8 cellular contexts compared by ENCODE assay signal in genomic region chr1:155137129-155137528, GRCh38. TPM values are rescaled to one million over a fixed set of nuclear protein-coding genes. Genes with fewer than 3 reads are reported as not detected.
A peak's percentile ranks its signal among the peaks of the same experiment; 100 is the strongest.
DNase-seq lines count a peak whose midpoint lies in the region; ATAC-seq and TF ChIP-seq lines count a peak whose summit lies in the region.

No MANE protein-coding gene starts in this region.

- peak overlapping the region; percentile 95 to 100 (median 98) for H3K27ac Mint-ChIP-seq in naive thymus-derived CD4-positive, alpha-beta T cell

- H3K27ac ChIP-seq in AG04450 (ENCODE audit: low read depth, low read length) (peak overlapping the region; percentile 39), Karpas-422 (ENCODE audit: low read length) (peak overlapping the region; percentile 80), colonic mucosa (peak overlapping the region; percentile 98)
- peak overlapping the region; percentile 99 for H3K27ac ChIP-seq in naive thymus-derived CD4-positive, alpha-beta T cell (ENCODE audit: low read depth, low read length)

- H3K4me3 ChIP-seq in AG04450 (ENCODE audit: low read depth, low read length): peak overlapping the region; percentile 57
- peak overlapping the region; percentile 73 for H3K4me3 ChIP-seq in Karpas-422 (ENCODE audit: low read length)
- H3K4me3 ChIP-seq in colonic mucosa: peak overlapping the region; percentile 45
- H3K4me3 ChIP-seq in naive thymus-derived CD4-positive, alpha-beta T cell (ENCODE audit: low read length): peak overlapping the region; percentile 19

- no peaks in the 10 kb centered on the region for H3K9me2 ChIP-seq in Karpas-422 (replicated peaks; ENCODE audit: insufficient read depth, low read length)

- ATAC-seq in naive thymus-derived CD4-positive, alpha-beta T cell: no peak
- ATAC-seq in GM21576 (IDR thresholded peaks at IDR 0.05; ENCODE audit: unreplicated experiment): no peak

- peaks cover 29% of the 10 kb centered on the region for H3K79me2 ChIP-seq in Karpas-422 (ENCODE audit: low read length)

- H3K27me3 ChIP-seq in AG04450 (ENCODE audit: control insufficient read depth, insufficient read depth, low read length) (peaks cover 11% of the 10 kb centered on the region), Karpas-422 (ENCODE audit: low read length) (no peaks in the 10 kb centered on the region), colonic mucosa (no peaks in the 10 kb centered on the region)
- no peaks in the 10 kb centered on the region for H3K27me3 ChIP-seq in naive thymus-derived CD4-positive, alpha-beta T cell (ENCODE audit: control insufficient read depth in 2 of 2, insufficient read depth in 2 of 2, low read length in 2 of 2)

- CTCF ChIA-PET in AG04450 (lab: Charles Lee): interaction anchor here (0.9 to 2.6 kb wide), 6 partner anchors 29 to 52 kb away, joined by 4 to 11 read pairs (median 4); partner anchors contain the start of gene KRTCAP2
- CTCF ChIA-PET in naive thymus-derived CD4-positive, alpha-beta T cell (lab: Charles Lee): interaction anchor here (0.5 to 2.4 kb wide), 4 partner anchors 35 to 160 kb away, joined by 3 to 7 read pairs (median 5); partner anchors contain the start of gene KRTCAP2

- H3K9me3 Mint-ChIP-seq in naive thymus-derived CD4-positive, alpha-beta T cell: no peaks in the 10 kb centered on the region

- no peaks in the 10 kb centered on the region for H3K9me3 ChIP-seq in AG04450 (ENCODE audit: control insufficient read depth, insufficient read depth, low read length)
- no peaks in the 10 kb centered on the region for H3K9me3 ChIP-seq in Karpas-422 (ENCODE audit: low read length)
- H3K9me3 ChIP-seq in colonic mucosa: no peaks in the 10 kb centered on the region
- H3K9me3 ChIP-seq in naive thymus-derived CD4-positive, alpha-beta T cell (ENCODE audit: control insufficient read depth in 2 of 3, low read length in 3 of 3): no peaks in the 10 kb centered on the region

- peaks cover 35 to 53% (median 44%) of the 10 kb centered on the region in 7 donors for H3K4me1 Mint-ChIP-seq in naive thymus-derived CD4-positive, alpha-beta T cell

- no peak overlapping the region for H2AFZ ChIP-seq in Karpas-422 (ENCODE audit: low read length)

- H3K4me1 ChIP-seq in Karpas-422 (ENCODE audit: low read length) (peaks cover 39% of the 10 kb centered on the region), colonic mucosa (peaks cover 20% of the 10 kb centered on the region)
- peaks cover 10 to 15% of the 10 kb centered on the region in 2 donors for H3K4me1 ChIP-seq in naive thymus-derived CD4-positive, alpha-beta T cell (ENCODE audit: control insufficient read depth in 2 of 2, insufficient read depth in 2 of 2, low read length in 2 of 2)

- H4K20me1 ChIP-seq in Karpas-422 (ENCODE audit: insufficient read depth, low read depth, low read length): no peaks in the 10 kb centered on the region

- no peak for TF ChIP-seq CTCF in AG04450 (IDR thresholded peaks at IDR 0.05; ENCODE audit: low read depth, low read length)
- TF ChIP-seq CTCF in colonic mucosa (IDR thresholded peaks at IDR 0.05): no peak

- H3K4me2 ChIP-seq in Karpas-422 (ENCODE audit: low read depth, low read length, poor library complexity, severe bottlenecking): peak overlapping the region; percentile 77

- peaks cover 4% of the 10 kb centered on the region; the same call in 1 of the 2 replicates for H3K36me3 ChIP-seq in Karpas-422 (ENCODE audit: insufficient read depth, low read length)
- peaks cover 6% of the 10 kb centered on the region for H3K36me3 ChIP-seq in colonic mucosa
- H3K36me3 ChIP-seq in naive thymus-derived CD4-positive, alpha-beta T cell (ENCODE audit: control insufficient read depth in 2 of 3, insufficient read depth in 3 of 3, low read length in 3 of 3): peaks cover 0 to 19% (median 0%) of the 10 kb centered on the region in 3 experiments

- peak overlapping the region; percentile 91 to 100 (median 98) for H3K4me3 Mint-ChIP-seq in naive thymus-derived CD4-positive, alpha-beta T cell

- H3K9ac ChIP-seq in Karpas-422 (ENCODE audit: low read length) (peak overlapping the region; percentile 84), colonic mucosa (ENCODE audit: low read depth in 2 of 2, low read length in 2 of 2) (peak overlapping the region; percentile 31 to 97)

- no peaks in the 10 kb centered on the region for H3K27me3 Mint-ChIP-seq in naive thymus-derived CD4-positive, alpha-beta T cell

- intact Hi-C loops in colonic mucosa (cut with DNase I): no loop called here
- intact Hi-C loops in naive thymus-derived CD4-positive, alpha-beta T cell (cut with micrococcal nuclease): loop anchor here (5.0 kb wide), 4 partner anchors 55 to 530 kb away; partner anchors contain the start of genes ADAR (in 1 of the 2) and RUSC1 (in 1 of the 2)

- no peak for DNase-seq in AG04450 (ENCODE audit: low read depth, low spot score)
- DNase-seq in Karpas-422: no peak
- no peak for DNase-seq in colonic mucosa
- no peak for DNase-seq in naive thymus-derived CD4-positive, alpha-beta T cell
- DNase-seq in NCI-H2196 (lab: John Stamatoyannopoulos, UW; ENCODE audit: unreplicated experiment): no peak
- DNase-seq in nucleus accumbens (lab: John Stamatoyannopoulos, UW): no peak
- DNase-seq in T-helper 9 cell: no peak

- POLR2A ChIA-PET in AG04450 (lab: Yijun Ruan, JAX): no interaction called here
- POLR2A ChIA-PET in naive thymus-derived CD4-positive, alpha-beta T cell (lab: Charles Lee): interaction anchor here (0.6 to 1.3 kb wide), 3 partner anchors 9 to 797 kb away, joined by 3 to 4 read pairs (median 3); partner anchors contain the start of genes EFNA1 and KRTCAP2

- peaks cover 0 to 17% (median 2%) of the 10 kb centered on the region in 5 donors for H3K36me3 Mint-ChIP-seq in naive thymus-derived CD4-positive, alpha-beta T cell

RNA-seq across cellular contexts. Expression of gene SLC50A1, which starts 1.5 kb away (rescaled TPM):
- polyA plus RNA-seq in AG04450 (2011; rRNA removed): 29.5 and 31.4 TPM in 2 replicates
- polyA minus RNA-seq in AG04450 (2011; rRNA and poly(A)+ RNA removed): 20.4 and 22.3 TPM in 2 replicates
- 47.8 and 56.5 TPM in 2 replicates for total RNA-seq in Karpas-422 (2014; rRNA removed; shearing (Covaris generic); ENCODE audit: low replicate concordance)
- 100 to 1,000 TPM; 102 to 130 TPM for total RNA-seq in colonic mucosa
- total RNA-seq in naive thymus-derived CD4-positive, alpha-beta T cell: 10 to 100 TPM; 21.1 to 35.6 (median 24.3) TPM
- polyA plus RNA-seq in naive thymus-derived CD4-positive, alpha-beta T cell: 10 to 100 TPM; 51.0 to 64.8 TPM

RNA-seq across cellular contexts. Expression of gene DPM3, which starts 3.2 kb away (rescaled TPM):
- polyA plus RNA-seq in AG04450 (2011; rRNA removed): 16.8 and 35.6 TPM in 2 replicates
- 5.9 and 6.1 TPM in 2 replicates for polyA minus RNA-seq in AG04450 (2011; rRNA and poly(A)+ RNA removed)
- total RNA-seq in Karpas-422 (2014; rRNA removed; shearing (Covaris generic); ENCODE audit: low replicate concordance): 22.2 and 33.2 TPM in 2 replicates
- 100 to 1,000 TPM; 149 to 182 TPM for total RNA-seq in colonic mucosa
- total RNA-seq in naive thymus-derived CD4-positive, alpha-beta T cell: 10 to 100 TPM; 29.1 to 50.4 (median 43.8) TPM
- 100 to 1,000 TPM in 1 of 2 donors, 10 to 100 TPM in 1; 99.2 to 128 TPM for polyA plus RNA-seq in naive thymus-derived CD4-positive, alpha-beta T cell

RNA-seq across cellular contexts. Expression of gene EFNA1, which starts 9.5 kb away (rescaled TPM):
- polyA plus RNA-seq in AG04450 (2011; rRNA removed): 1.1 and 1.4 TPM in 2 replicates
- 1.0 and 3.1 TPM in 2 replicates for polyA minus RNA-seq in AG04450 (2011; rRNA and poly(A)+ RNA removed)
- not detected in 2 replicates for total RNA-seq in Karpas-422 (2014; rRNA removed; shearing (Covaris generic); ENCODE audit: low replicate concordance)
- total RNA-seq in colonic mucosa: 100 to 1,000 TPM in 1 of 2 donors, 10 to 100 TPM in 1; 61.3 to 125 TPM
- 1 to 10 TPM in 4 of 5 experiments, not detected in 1; 4.0 to 7.3 (median 5.6) TPM for total RNA-seq in naive thymus-derived CD4-positive, alpha-beta T cell
- 10 to 100 TPM; 11.1 to 16.8 TPM for polyA plus RNA-seq in naive thymus-derived CD4-positive, alpha-beta T cell

RNA-seq across cellular contexts. Expression of gene KRTCAP2, which starts 36.0 kb away (rescaled TPM):
- 102 and 131 TPM in 2 replicates for polyA plus RNA-seq in AG04450 (2011; rRNA removed)
- polyA minus RNA-seq in AG04450 (2011; rRNA and poly(A)+ RNA removed): 175 and 190 TPM in 2 replicates
- total RNA-seq in Karpas-422 (2014; rRNA removed; shearing (Covaris generic); ENCODE audit: low replicate concordance): 237 and 400 TPM in 2 replicates
- total RNA-seq in colonic mucosa: 100 to 1,000 TPM; 140 to 172 TPM
- total RNA-seq in naive thymus-derived CD4-positive, alpha-beta T cell: 100 to 1,000 TPM in 4 of 5 experiments, 10 to 100 TPM in 1; 97.4 to 236 (median 155) TPM
- 100 to 1,000 TPM; 450 to 469 TPM for polyA plus RNA-seq in naive thymus-derived CD4-positive, alpha-beta T cell

RNA-seq across cellular contexts. Expression of gene TRIM46, which starts 36.5 kb away (rescaled TPM):
- polyA plus RNA-seq in AG04450 (2011; rRNA removed): 2.9 and 3.8 TPM in 2 replicates
- polyA minus RNA-seq in AG04450 (2011; rRNA and poly(A)+ RNA removed): 5.1 and 9.9 TPM in 2 replicates
- 5.1 and 19.2 TPM in 2 replicates for total RNA-seq in Karpas-422 (2014; rRNA removed; shearing (Covaris generic); ENCODE audit: low replicate concordance)
- total RNA-seq in colonic mucosa: under 1 TPM; 0.10 to 0.19 TPM
- total RNA-seq in naive thymus-derived CD4-positive, alpha-beta T cell: 10 to 100 TPM in 1 of 5 experiments, 1 to 10 TPM in 4; 3.5 to 21.9 (median 4.1) TPM
- polyA plus RNA-seq in naive thymus-derived CD4-positive, alpha-beta T cell: 1 to 10 TPM in 1 of 2 donors, under 1 TPM in 1; 0.69 to 1.3 TPM

Comparison
In these comparisons a context has a peak if more than half of its experiments do, and no peak if none do; other contexts are left out.
1. H3K27ac ChIP-seq: peak in every context shown above with its lines; median percentile 99 in naive thymus-derived CD4-positive, alpha-beta T cell; 98 in colonic mucosa; 80 in Karpas-422; 39 in AG04450.
2. H3K4me3 ChIP-seq: peak in every context shown above with its lines; median percentile 73 in Karpas-422; 57 in AG04450; 45 in colonic mucosa; 19 in naive thymus-derived CD4-positive, alpha-beta T cell.
3. RNA of gene EFNA1, which starts 9.5 kb away (total RNA-seq): 61.3 to 125 TPM in colonic mucosa; 4.0 to 7.3 TPM in naive thymus-derived CD4-positive, alpha-beta T cell and not detected in Karpas-422; every median in the first group is over 4 times any median in the second.